Comparison of ENCODE assay signal across 8 cellular contexts in genomic region chr14:23551266-23552028, GRCh38. TPM values are rescaled to one million over a fixed set of nuclear protein-coding genes. Genes with fewer than 3 reads are reported as not detected.
DNase-seq lines count a peak whose midpoint lies in the region; ATAC-seq and TF ChIP-seq lines count a peak whose summit lies in the region.

TSS of gene ZFHX2 (minus strand) at chr14:23551765. CDS start at chr14:23535325, 16,440 bp downstream.

- H3K27ac ChIP-seq in coronary artery = peak within 1 kb of the TSS in 1 of 2 donors; percentile 57

- peak; percentile 71 for DNase-seq in ACHN
- peak; percentile 82 for DNase-seq in NCI-H510A treated with DMSO at 0.1 percent for 48 hours (lab: John Stamatoyannopoulos, UW)
- DNase-seq in activated CD4-positive, alpha-beta T cell treated with anti-CD3 and anti-CD28 coated beads for 48 hours = peak; percentile 85
- no peak for DNase-seq in coronary artery (ENCODE audit: low spot score)
- peak in 1 of 2 donors; percentile 91 for DNase-seq in lower leg skin (ENCODE audit: low spot score in 2 of 2)
- DNase-seq in stimulated activated CD4-positive, alpha-beta T cell treated with anti-CD3 and anti-CD28 coated beads, Interleukin-4, amount 100 ng/mL, for 24 hours = peak; percentile 84

- TF ChIP-seq POLR2A in lower leg skin (IDR thresholded peaks at IDR 0.05) = no peak

- TF ChIP-seq CTCF in coronary artery (IDR thresholded peaks at IDR 0.05) = no peak
- peak in 1 of 3 donors; percentile 8 for TF ChIP-seq CTCF in lower leg skin (IDR thresholded peaks at IDR 0.05)

- WGBS in lower leg skin, 2 donors = 0% methylated on average over 48 to 49 of the region's 49 CpGs

- in situ Hi-C loops in ACHN (cut with HindIII; ENCODE audit: low pct_ligation_motif_present, low pct_unique_long_range_greater_than_20kb, low sequenced_read_pairs) = no loop called here

- intact Hi-C loops in lower leg skin (cut with DNase I; ENCODE audit: low total_unique reads) = no loop called here

- ATAC-seq in GM19025 (IDR thresholded peaks at IDR 0.05; ENCODE audit: low read depth, unreplicated experiment) = peak; percentile 42
- ATAC-seq in HG03457 (IDR thresholded peaks at IDR 0.05; ENCODE audit: unreplicated experiment) = peak; percentile 47

- H3K4me3 ChIP-seq in coronary artery = peak within 1 kb of the TSS; percentile 76
- peak within 1 kb of the TSS; percentile 40 for H3K4me3 ChIP-seq in lower leg skin (ENCODE audit: low read depth, poor library complexity, severe bottlenecking)

RNA-seq across cellular contexts. Expression of gene ZFHX2, which starts in this region (rescaled TPM):
- total RNA-seq in lower leg skin = under 1 TPM; 0.19 to 0.49 (median 0.27) TPM
